23 cellular contexts compared by ENCODE assay signal in the genomic region with DNA sequence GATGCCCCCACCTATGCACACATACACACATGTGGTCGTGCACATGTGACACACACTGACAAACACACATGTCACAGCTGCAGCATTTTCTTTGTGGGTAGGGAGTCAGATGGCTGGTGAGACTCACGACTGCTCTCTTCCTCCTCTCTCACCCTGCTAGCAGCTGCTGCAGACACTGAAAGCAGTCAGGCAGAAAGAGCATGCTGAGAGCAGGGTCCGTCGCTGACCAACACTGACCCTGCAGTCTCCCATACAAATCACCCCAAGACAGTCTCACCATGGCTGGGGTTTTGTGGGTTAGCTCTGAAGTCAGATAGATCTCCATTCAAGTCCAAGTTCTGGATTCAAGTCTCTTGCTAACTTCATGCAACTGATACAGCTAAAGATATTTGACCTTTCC.
"Had no signal": no experiment of that assay in that cellular context is flagged by ENCODE, and none has a peak within 500 bp of the region (broad histone marks: within the 10 kb centered on the region; RNA-seq: fewer than 3 reads in every experiment).

No MANE protein-coding gene starts in this region.

- H3K27ac ChIP-seq: RWPE1, SJCRH30, VCaP had no signal

- H3K36me3 ChIP-seq: SJCRH30 had no signal

- H3K4me3 ChIP-seq: SJCRH30 had no signal

- H3K27me3 ChIP-seq: SJCRH30 had no signal

- H3K4me2 ChIP-seq: SK-N-SH had no signal

- DNase-seq: activated CD4-positive, alpha-beta memory T cell treated with anti-CD3 and anti-CD28 coated beads for 36 hours; activated CD4-positive, alpha-beta T cell treated with anti-CD3 and anti-CD28 coated beads, Interleukin-2, amount 10 ng/mL, durations not matched to agents 7 days and 5 days; activated CD4-positive, CD25-positive, alpha-beta regulatory T cell; activated CD8-positive, alpha-beta memory T cell treated with anti-CD3 and anti-CD28 coated beads for 24 hours; activated gamma-delta T cell; activated naive CD4-positive, alpha-beta T cell treated with anti-CD3 and anti-CD28 coated beads for 36 hours; activated naive CD8-positive, alpha-beta T cell treated with anti-CD3 and anti-CD28 coated beads for 36 hours; activated T-cell treated with anti-CD3 and anti-CD28 coated beads, Interleukin-2, amount 50 U/mL, for 4 hours; central memory CD4-positive, alpha-beta T cell; KG1; NCI-H1105; NCI-H1436; NCI-H1694 treated with DMSO at 0.1 percent for 48 hours; NCI-H2029 treated with DMSO at 0.1 percent for 48 hours; NCI-H446; NK-92 treated with Interleukin-12 subunit alpha and Interleukin-12 subunit beta, amount 100 ng/mL, for 24 hours; OCI-M1; Right ventricle myocardium superior; SJCRH30; SK-N-SH; T-helper 1 cell had no signal

- H3K9me3 ChIP-seq: SJCRH30, SK-N-SH had no signal

- H3K4me1 ChIP-seq: SJCRH30 had no signal

- H3K9ac ChIP-seq: SK-N-SH had no signal
